In genomic region chr22:23246982-23247766, GRCh38 we compare ENCODE assay signal across 1 cellular context.
TF ChIP-seq lines count a peak whose summit lies in the region.

No MANE protein-coding gene starts in this region.

TF ChIP-seq in H1, 55 proteins besides CTCF, POLR2A, EP300 and RAD21 (continued from another document):
- no peak for TF ChIP-seq RBBP5 (IDR thresholded peaks at IDR 0.05; ENCODE audit: borderline replicate concordance, low read depth, low read length)
- TF ChIP-seq YY1 (IDR thresholded peaks at IDR 0.05; ENCODE audit: low read depth, low read length) = no peak
- no peak for TF ChIP-seq CBX5 (IDR thresholded peaks at IDR 0.05; ENCODE audit: low read depth, low read length)
- TF ChIP-seq FOSL1 (IDR thresholded peaks at IDR 0.05; ENCODE audit: insufficient read depth, low read depth, low read length) = no peak
- no peak for TF ChIP-seq JUN (IDR thresholded peaks at IDR 0.05; ENCODE audit: low read depth, low read length)
- TF ChIP-seq PHF8 (conservative IDR thresholded peaks at IDR 0.05; ENCODE audit: low read depth, low read length) = no peak
- TF ChIP-seq KDM5A (IDR thresholded peaks at IDR 0.05; ENCODE audit: low read length) = no peak
- no peak for TF ChIP-seq TCF12 (IDR thresholded peaks at IDR 0.05; ENCODE audit: low read depth, low read length)
- TF ChIP-seq, protein P1, sequence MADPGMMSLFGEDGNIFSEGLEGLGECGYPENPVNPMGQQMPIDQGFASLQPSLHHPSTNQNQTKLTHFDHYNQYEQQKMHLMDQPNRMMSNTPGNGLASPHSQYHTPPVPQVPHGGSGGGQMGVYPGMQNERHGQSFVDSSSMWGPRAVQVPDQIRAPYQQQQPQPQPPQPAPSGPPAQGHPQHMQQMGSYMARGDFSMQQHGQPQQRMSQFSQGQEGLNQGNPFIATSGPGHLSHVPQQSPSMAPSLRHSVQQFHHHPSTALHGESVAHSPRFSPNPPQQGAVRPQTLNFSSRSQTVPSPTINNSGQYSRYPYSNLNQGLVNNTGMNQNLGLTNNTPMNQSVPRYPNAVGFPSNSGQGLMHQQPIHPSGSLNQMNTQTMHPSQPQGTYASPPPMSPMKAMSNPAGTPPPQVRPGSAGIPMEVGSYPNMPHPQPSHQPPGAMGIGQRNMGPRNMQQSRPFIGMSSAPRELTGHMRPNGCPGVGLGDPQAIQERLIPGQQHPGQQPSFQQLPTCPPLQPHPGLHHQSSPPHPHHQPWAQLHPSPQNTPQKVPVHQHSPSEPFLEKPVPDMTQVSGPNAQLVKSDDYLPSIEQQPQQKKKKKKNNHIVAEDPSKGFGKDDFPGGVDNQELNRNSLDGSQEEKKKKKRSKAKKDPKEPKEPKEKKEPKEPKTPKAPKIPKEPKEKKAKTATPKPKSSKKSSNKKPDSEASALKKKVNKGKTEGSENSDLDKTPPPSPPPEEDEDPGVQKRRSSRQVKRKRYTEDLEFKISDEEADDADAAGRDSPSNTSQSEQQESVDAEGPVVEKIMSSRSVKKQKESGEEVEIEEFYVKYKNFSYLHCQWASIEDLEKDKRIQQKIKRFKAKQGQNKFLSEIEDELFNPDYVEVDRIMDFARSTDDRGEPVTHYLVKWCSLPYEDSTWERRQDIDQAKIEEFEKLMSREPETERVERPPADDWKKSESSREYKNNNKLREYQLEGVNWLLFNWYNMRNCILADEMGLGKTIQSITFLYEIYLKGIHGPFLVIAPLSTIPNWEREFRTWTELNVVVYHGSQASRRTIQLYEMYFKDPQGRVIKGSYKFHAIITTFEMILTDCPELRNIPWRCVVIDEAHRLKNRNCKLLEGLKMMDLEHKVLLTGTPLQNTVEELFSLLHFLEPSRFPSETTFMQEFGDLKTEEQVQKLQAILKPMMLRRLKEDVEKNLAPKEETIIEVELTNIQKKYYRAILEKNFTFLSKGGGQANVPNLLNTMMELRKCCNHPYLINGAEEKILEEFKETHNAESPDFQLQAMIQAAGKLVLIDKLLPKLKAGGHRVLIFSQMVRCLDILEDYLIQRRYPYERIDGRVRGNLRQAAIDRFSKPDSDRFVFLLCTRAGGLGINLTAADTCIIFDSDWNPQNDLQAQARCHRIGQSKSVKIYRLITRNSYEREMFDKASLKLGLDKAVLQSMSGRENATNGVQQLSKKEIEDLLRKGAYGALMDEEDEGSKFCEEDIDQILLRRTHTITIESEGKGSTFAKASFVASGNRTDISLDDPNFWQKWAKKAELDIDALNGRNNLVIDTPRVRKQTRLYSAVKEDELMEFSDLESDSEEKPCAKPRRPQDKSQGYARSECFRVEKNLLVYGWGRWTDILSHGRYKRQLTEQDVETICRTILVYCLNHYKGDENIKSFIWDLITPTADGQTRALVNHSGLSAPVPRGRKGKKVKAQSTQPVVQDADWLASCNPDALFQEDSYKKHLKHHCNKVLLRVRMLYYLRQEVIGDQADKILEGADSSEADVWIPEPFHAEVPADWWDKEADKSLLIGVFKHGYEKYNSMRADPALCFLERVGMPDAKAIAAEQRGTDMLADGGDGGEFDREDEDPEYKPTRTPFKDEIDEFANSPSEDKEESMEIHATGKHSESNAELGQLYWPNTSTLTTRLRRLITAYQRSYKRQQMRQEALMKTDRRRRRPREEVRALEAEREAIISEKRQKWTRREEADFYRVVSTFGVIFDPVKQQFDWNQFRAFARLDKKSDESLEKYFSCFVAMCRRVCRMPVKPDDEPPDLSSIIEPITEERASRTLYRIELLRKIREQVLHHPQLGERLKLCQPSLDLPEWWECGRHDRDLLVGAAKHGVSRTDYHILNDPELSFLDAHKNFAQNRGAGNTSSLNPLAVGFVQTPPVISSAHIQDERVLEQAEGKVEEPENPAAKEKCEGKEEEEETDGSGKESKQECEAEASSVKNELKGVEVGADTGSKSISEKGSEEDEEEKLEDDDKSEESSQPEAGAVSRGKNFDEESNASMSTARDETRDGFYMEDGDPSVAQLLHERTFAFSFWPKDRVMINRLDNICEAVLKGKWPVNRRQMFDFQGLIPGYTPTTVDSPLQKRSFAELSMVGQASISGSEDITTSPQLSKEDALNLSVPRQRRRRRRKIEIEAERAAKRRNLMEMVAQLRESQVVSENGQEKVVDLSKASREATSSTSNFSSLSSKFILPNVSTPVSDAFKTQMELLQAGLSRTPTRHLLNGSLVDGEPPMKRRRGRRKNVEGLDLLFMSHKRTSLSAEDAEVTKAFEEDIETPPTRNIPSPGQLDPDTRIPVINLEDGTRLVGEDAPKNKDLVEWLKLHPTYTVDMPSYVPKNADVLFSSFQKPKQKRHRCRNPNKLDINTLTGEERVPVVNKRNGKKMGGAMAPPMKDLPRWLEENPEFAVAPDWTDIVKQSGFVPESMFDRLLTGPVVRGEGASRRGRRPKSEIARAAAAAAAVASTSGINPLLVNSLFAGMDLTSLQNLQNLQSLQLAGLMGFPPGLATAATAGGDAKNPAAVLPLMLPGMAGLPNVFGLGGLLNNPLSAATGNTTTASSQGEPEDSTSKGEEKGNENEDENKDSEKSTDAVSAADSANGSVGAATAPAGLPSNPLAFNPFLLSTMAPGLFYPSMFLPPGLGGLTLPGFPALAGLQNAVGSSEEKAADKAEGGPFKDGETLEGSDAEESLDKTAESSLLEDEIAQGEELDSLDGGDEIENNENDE (IDR thresholded peaks at IDR 0.05; ENCODE audit: insufficient replicate concordance, low read length) = no peak
- no peak for TF ChIP-seq RFX5 (IDR thresholded peaks at IDR 0.05; ENCODE audit: borderline replicate concordance, low read depth, low read length)
- no peak for TF ChIP-seq NANOG (IDR thresholded peaks at IDR 0.05; ENCODE audit: insufficient read depth, low read depth, low read length, poor library complexity, severe bottlenecking)
- TF ChIP-seq, protein P2, sequence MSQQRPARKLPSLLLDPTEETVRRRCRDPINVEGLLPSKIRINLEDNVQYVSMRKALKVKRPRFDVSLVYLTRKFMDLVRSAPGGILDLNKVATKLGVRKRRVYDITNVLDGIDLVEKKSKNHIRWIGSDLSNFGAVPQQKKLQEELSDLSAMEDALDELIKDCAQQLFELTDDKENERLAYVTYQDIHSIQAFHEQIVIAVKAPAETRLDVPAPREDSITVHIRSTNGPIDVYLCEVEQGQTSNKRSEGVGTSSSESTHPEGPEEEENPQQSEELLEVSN (IDR thresholded peaks at IDR 0.05) = no peak
- TF ChIP-seq CBX8 (IDR thresholded peaks at IDR 0.05; ENCODE audit: borderline replicate concordance, low read depth, low read length) = no peak
- no peak for TF ChIP-seq EGR1 (IDR thresholded peaks at IDR 0.05; ENCODE audit: borderline replicate concordance, low read depth, low read length)
- no peak for TF ChIP-seq SP2 (IDR thresholded peaks at IDR 0.05; ENCODE audit: low read length)
- TF ChIP-seq CHD1 (IDR thresholded peaks at IDR 0.05; ENCODE audit: low read depth, low read length) = no peak
